In genomic region chr1:199357591-199357990, GRCh38 we compare ENCODE assay signal across 33 cellular contexts.
"Had no signal": no experiment of that assay in that cellular context is flagged by ENCODE, and none has a peak within 500 bp of the region (broad histone marks: within the 10 kb centered on the region; RNA-seq: fewer than 3 reads in every experiment).

No MANE protein-coding gene starts in this region.

- H3K27ac ChIP-seq: adrenal gland, body of pancreas, esophagus muscularis mucosa, gastroesophageal sphincter had no signal

- H3K4me3 Mint-ChIP-seq: activated CD4-positive, alpha-beta memory T cell treated with anti-CD3 and anti-CD28 coated beads for 36 hours; activated CD4-positive, alpha-beta T cell treated with anti-CD3 and anti-CD28 coated beads for 36 hours; activated CD4-positive, alpha-beta T cell treated with anti-CD3 and anti-CD28 coated beads, Interleukin-2, amount 10 ng/mL, durations not matched to agents 24 days and 14 days; activated CD8-positive, alpha-beta memory T cell treated with anti-CD3 and anti-CD28 coated beads, Interleukin-2, amount 10 ng/mL, durations not matched to agents 7 days and 5 days; activated CD8-positive, alpha-beta T cell treated with anti-CD3 and anti-CD28 coated beads, Interleukin-2, amount 10 ng/mL, durations not matched to agents 7 days and 5 days; activated naive CD4-positive, alpha-beta T cell treated with anti-CD3 and anti-CD28 coated beads for 36 hours; activated naive CD4-positive, alpha-beta T cell treated with anti-CD3 and anti-CD28 coated beads, Interleukin-2, amount 50 U/mL, for 24 hours; activated naive CD8-positive, alpha-beta T cell treated with anti-CD3 and anti-CD28 coated beads for 36 hours; activated naive CD8-positive, alpha-beta T cell treated with anti-CD3 and anti-CD28 coated beads, Interleukin-2, amount 50 U/mL, for 24 hours; activated T-helper 1 cell treated with anti-CD3 and anti-CD28 coated beads, Interleukin-12 subunit alpha, Interleukin-12 subunit beta, Interleukin-2, Interleukin-4 antibody, amounts not matched to agents 30 ng/mL and 10 ng/mL and 1 ng/mL, durations not matched to agents 14 hours and 24 hours and 36 hours; effector memory CD8-positive, alpha-beta T cell; T-cell; T-helper 1 cell treated with Interleukin-12 subunit alpha and Interleukin-12 subunit beta and Interleukin-4 antibody, amounts not matched to agents 30 μg/mL and 1 μg/mL, for 36 hours had no signal

- H3K4me3 ChIP-seq: adrenal gland, body of pancreas, esophagus muscularis mucosa, gastroesophageal sphincter had no signal

- DNase-seq: activated CD4-positive, alpha-beta memory T cell treated with anti-CD3 and anti-CD28 coated beads for 36 hours; activated CD4-positive, alpha-beta T cell treated with anti-CD3 and anti-CD28 coated beads for 36 hours; activated CD4-positive, alpha-beta T cell treated with anti-CD3 and anti-CD28 coated beads, Interleukin-2, amount 10 ng/mL, durations not matched to agents 24 days and 14 days; activated CD4-positive, CD25-positive, alpha-beta regulatory T cell; activated CD4-positive, CD25-positive, alpha-beta regulatory T cell treated with anti-CD3 and anti-CD28 coated beads, Interleukin-2, amount 50 U/mL, for 72 hours; activated CD8-positive, alpha-beta memory T cell treated with anti-CD3 and anti-CD28 coated beads, Interleukin-2, amount 10 ng/mL, durations not matched to agents 7 days and 5 days; activated CD8-positive, alpha-beta memory T cell treated with anti-CD3 and anti-CD28 coated beads, Interleukin-2, amount 50 U/mL, for 4 hours; activated CD8-positive, alpha-beta T cell treated with anti-CD3 and anti-CD28 coated beads, Interleukin-2, amount 10 ng/mL, durations not matched to agents 7 days and 5 days; activated effector memory CD4-positive, alpha-beta T cell treated with anti-CD3 and anti-CD28 coated beads, Interleukin-2, amount 50 U/mL, for 16 hours; activated naive CD4-positive, alpha-beta T cell treated with anti-CD3 and anti-CD28 coated beads for 36 hours; activated naive CD8-positive, alpha-beta T cell treated with anti-CD3 and anti-CD28 coated beads for 36 hours; activated naive CD8-positive, alpha-beta T cell treated with anti-CD3 and anti-CD28 coated beads, Interleukin-2, amount 50 U/mL, for 24 hours; activated T-cell treated with anti-CD3 and anti-CD28 coated beads, Interleukin-2, amount 50 U/mL, for 1 hour; activated T-cell treated with anti-CD3 and anti-CD28 coated beads, Interleukin-2, amount 50 U/mL, for 48 hours; adrenal gland; amygdala; aorta; body of pancreas; caudate nucleus; cortex of kidney; dermis blood vessel endothelial cell; effector CD4-positive, alpha-beta T cell; effector memory CD8-positive, alpha-beta T cell; foreskin melanocyte; T-cell; T1000 had no signal

- H3K36me3 ChIP-seq: adrenal gland, esophagus muscularis mucosa, gastroesophageal sphincter had no signal

- H3K27me3 ChIP-seq: adrenal gland, body of pancreas, esophagus muscularis mucosa, gastroesophageal sphincter had no signal

- H3K36me3 Mint-ChIP-seq: activated CD4-positive, alpha-beta memory T cell treated with anti-CD3 and anti-CD28 coated beads for 36 hours; activated CD8-positive, alpha-beta memory T cell treated with anti-CD3 and anti-CD28 coated beads, Interleukin-2, amount 10 ng/mL, durations not matched to agents 7 days and 5 days; activated naive CD4-positive, alpha-beta T cell treated with anti-CD3 and anti-CD28 coated beads, Interleukin-2, amount 50 U/mL, for 24 hours; activated naive CD8-positive, alpha-beta T cell treated with anti-CD3 and anti-CD28 coated beads for 36 hours; T-cell had no signal

- H3K4me1 Mint-ChIP-seq: activated CD4-positive, alpha-beta T cell treated with anti-CD3 and anti-CD28 coated beads for 36 hours; activated CD4-positive, alpha-beta T cell treated with anti-CD3 and anti-CD28 coated beads, Interleukin-2, amount 10 ng/mL, durations not matched to agents 24 days and 14 days; activated CD8-positive, alpha-beta memory T cell treated with anti-CD3 and anti-CD28 coated beads, Interleukin-2, amount 10 ng/mL, durations not matched to agents 7 days and 5 days; activated naive CD4-positive, alpha-beta T cell treated with anti-CD3 and anti-CD28 coated beads, Interleukin-2, amount 50 U/mL, for 24 hours; activated naive CD8-positive, alpha-beta T cell treated with anti-CD3 and anti-CD28 coated beads for 36 hours; activated naive CD8-positive, alpha-beta T cell treated with anti-CD3 and anti-CD28 coated beads, Interleukin-2, amount 50 U/mL, for 24 hours; T-cell had no signal

- H3K27me3 Mint-ChIP-seq: activated CD4-positive, alpha-beta T cell treated with anti-CD3 and anti-CD28 coated beads, Interleukin-2, amount 10 ng/mL, durations not matched to agents 24 days and 14 days; activated naive CD8-positive, alpha-beta T cell treated with anti-CD3 and anti-CD28 coated beads for 36 hours; T-cell had no signal

- H3K4me1 ChIP-seq: adrenal gland, body of pancreas, gastroesophageal sphincter had no signal

- FAIRE-seq: colon had no signal

- H3K9me3 ChIP-seq: adrenal gland, body of pancreas, esophagus muscularis mucosa, gastroesophageal sphincter had no signal

- H3K27ac Mint-ChIP-seq: activated CD4-positive, alpha-beta memory T cell treated with anti-CD3 and anti-CD28 coated beads for 36 hours; activated CD4-positive, alpha-beta T cell treated with anti-CD3 and anti-CD28 coated beads for 36 hours; activated CD4-positive, alpha-beta T cell treated with anti-CD3 and anti-CD28 coated beads, Interleukin-2, amount 10 ng/mL, durations not matched to agents 24 days and 14 days; activated CD8-positive, alpha-beta memory T cell treated with anti-CD3 and anti-CD28 coated beads, Interleukin-2, amount 10 ng/mL, durations not matched to agents 7 days and 5 days; activated CD8-positive, alpha-beta T cell treated with anti-CD3 and anti-CD28 coated beads, Interleukin-2, amount 10 ng/mL, durations not matched to agents 7 days and 5 days; activated naive CD4-positive, alpha-beta T cell treated with anti-CD3 and anti-CD28 coated beads for 36 hours; activated naive CD4-positive, alpha-beta T cell treated with anti-CD3 and anti-CD28 coated beads, Interleukin-2, amount 50 U/mL, for 24 hours; activated naive CD8-positive, alpha-beta T cell treated with anti-CD3 and anti-CD28 coated beads for 36 hours; activated naive CD8-positive, alpha-beta T cell treated with anti-CD3 and anti-CD28 coated beads, Interleukin-2, amount 50 U/mL, for 24 hours; activated T-helper 1 cell treated with anti-CD3 and anti-CD28 coated beads, Interleukin-12 subunit alpha, Interleukin-12 subunit beta, Interleukin-2, Interleukin-4 antibody, amounts not matched to agents 30 ng/mL and 10 ng/mL and 1 ng/mL, durations not matched to agents 14 hours and 24 hours and 36 hours; activated T-helper 2 cell treated with anti-CD3 and anti-CD28 coated beads, Interferon-gamma antibody, Interleukin-2, Interleukin-4, amounts not matched to agents 10 μg/mL and 5 μg/mL and 100 μg/mL, durations not matched to agents 14 hours and 24 hours and 36 hours; effector memory CD8-positive, alpha-beta T cell; T-cell; T-helper 1 cell treated with Interleukin-12 subunit alpha and Interleukin-12 subunit beta and Interleukin-4 antibody, amounts not matched to agents 30 μg/mL and 1 μg/mL, for 36 hours had no signal

- H3K9me3 Mint-ChIP-seq: activated CD4-positive, alpha-beta memory T cell treated with anti-CD3 and anti-CD28 coated beads for 36 hours; activated naive CD4-positive, alpha-beta T cell treated with anti-CD3 and anti-CD28 coated beads for 36 hours; activated T-helper 1 cell treated with anti-CD3 and anti-CD28 coated beads, Interleukin-12 subunit alpha, Interleukin-12 subunit beta, Interleukin-2, Interleukin-4 antibody, amounts not matched to agents 30 ng/mL and 10 ng/mL and 1 ng/mL, durations not matched to agents 14 hours and 24 hours and 36 hours; effector memory CD8-positive, alpha-beta T cell; T-helper 1 cell treated with Interleukin-12 subunit alpha and Interleukin-12 subunit beta and Interleukin-4 antibody, amounts not matched to agents 30 μg/mL and 1 μg/mL, for 36 hours had no signal
